In the genomic region with DNA sequence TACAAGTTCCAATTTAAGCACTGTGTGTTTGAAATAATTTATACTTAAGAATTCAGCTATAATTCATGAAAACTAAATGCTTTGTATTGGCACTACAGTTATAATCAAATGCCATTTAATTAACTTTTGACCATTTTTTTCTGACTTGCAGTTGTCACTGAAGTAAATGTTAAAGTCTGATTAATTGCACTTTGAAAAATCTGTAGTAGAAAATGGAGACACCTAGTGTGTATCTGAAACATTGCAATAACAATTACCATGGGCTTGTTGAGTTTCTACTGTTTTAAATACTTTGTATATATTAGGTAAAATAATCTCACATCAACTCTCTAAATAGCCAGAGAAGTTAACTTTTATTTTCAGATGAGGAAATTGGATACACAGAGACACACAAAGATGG, we compare ENCODE assay signal across 10 cellular contexts.
DNase-seq lines count a peak whose midpoint lies in the region; ATAC-seq and TF ChIP-seq lines count a peak whose summit lies in the region.
"Had no signal": no experiment of that assay in that cellular context is flagged by ENCODE, and none has a peak within 500 bp of the region (broad histone marks: within the 10 kb centered on the region; RNA-seq: fewer than 3 reads in every experiment).

No MANE protein-coding gene starts in this region.

- no peak overlapping the region for H3K4me3 ChIP-seq in tibial nerve

- ATAC-seq in HG03378 (IDR thresholded peaks at IDR 0.05; ENCODE audit: unreplicated experiment) (peak; percentile 48), left lobe of liver (peak; percentile 44), HG03039 (IDR thresholded peaks at IDR 0.05; ENCODE audit: unreplicated experiment) (no peak)

- DNase-seq in GM10266 (ENCODE audit: extremely low spot score) (no peak), left lobe of liver (ENCODE audit: low spot score) (no peak), NCI-H128 (lab: John Stamatoyannopoulos, UW; ENCODE audit: unreplicated experiment) (no peak), tibial nerve (ENCODE audit: low spot score in 2 of 2) (no peak)
- DNase-seq in stimulated activated CD4-positive, alpha-beta T cell treated with anti-CD3 and anti-CD28 coated beads, Interleukin-2, amount 100 ng/mL, for 48 hours = no peak
- DNase-seq: activated naive CD4-positive, alpha-beta T cell treated with anti-CD3 and anti-CD28 coated beads for 36 hours; NCI-H526 treated with DMSO at 0.1 percent for 48 hours had no signal

- no peak for TF ChIP-seq POLR2A in tibial nerve (IDR thresholded peaks at IDR 0.05)

- no peak for TF ChIP-seq EP300 in tibial nerve (IDR thresholded peaks at IDR 0.05)

- H3K27ac ChIP-seq in VCaP = no peak overlapping the region
- no peak overlapping the region for H3K27ac ChIP-seq in tibial nerve

- H3K9me3 ChIP-seq in tibial nerve = no peaks in the 10 kb centered on the region

- H3K4me1 ChIP-seq in tibial nerve = no peaks in the 10 kb centered on the region

- peak; percentile 34 for TF ChIP-seq CTCF in GM10266 (IDR thresholded peaks at IDR 0.05; ENCODE audit: control insufficient read depth, insufficient read depth, low read depth, missing control alignments)
- TF ChIP-seq CTCF in VCaP (conservative IDR thresholded peaks at IDR 0.05) = peak; percentile 74
- TF ChIP-seq CTCF in tibial nerve (IDR thresholded peaks at IDR 0.05) = peak in 1 of 5 experiments; percentile 5

- no peaks in the 10 kb centered on the region for H3K36me3 ChIP-seq in tibial nerve

- no peaks in the 10 kb centered on the region for H3K27me3 ChIP-seq in tibial nerve
